Comparison of ENCODE assay signal across 28 cellular contexts in genomic region chr2:136081582-136082210, GRCh38. TPM values are rescaled to one million over a fixed set of nuclear protein-coding genes. Genes with fewer than 3 reads are reported as not detected.
DNase-seq lines count a peak whose midpoint lies in the region; FAIRE-seq and TF ChIP-seq lines count a peak whose summit lies in the region.
"Had no signal": no experiment of that assay in that cellular context is flagged by ENCODE, and none has a peak within 500 bp of the region (broad histone marks: within the 10 kb centered on the region; RNA-seq: fewer than 3 reads in every experiment).

No MANE protein-coding gene starts in this region.

- no peak overlapping the region for H3K4me3 Mint-ChIP-seq in nephron progenitor cell
- H3K4me3 Mint-ChIP-seq: CD4-positive, alpha-beta T cell; HFFc6 had no signal

- TF ChIP-seq CTCF in nephron progenitor cell (IDR thresholded peaks at IDR 0.05): no peak

- H3K36me3 Mint-ChIP-seq in nephron progenitor cell (ENCODE audit: low read depth): peaks cover 5% of the 10 kb centered on the region

- in situ Hi-C loops in SK-MEL-5 (cut with HindIII; ENCODE audit: low pct_unique_long_range_greater_than_20kb, low sequenced_read_pairs): no loop called here

- H3K9me3 Mint-ChIP-seq in nephron progenitor cell: peaks cover 19% of the 10 kb centered on the region
- H3K9me3 Mint-ChIP-seq: CD4-positive, alpha-beta T cell; HFFc6 had no signal

- DNase-seq in COLO829 (ENCODE audit: low spot score) (peak; percentile 51), SK-MEL-5 (ENCODE audit: low read depth, low spot score) (peak; percentile 86), foreskin melanocyte (peak; percentile 96), nephron progenitor cell (no peak), SIG-M5 treated with dmso at 0.1 percent for 504 hours (lab: John Stamatoyannopoulos, UW; ENCODE audit: unreplicated experiment) (no peak), GM12891 (ENCODE audit: insufficient read length, low spot score) (no peak), middle frontal gyrus (ENCODE audit: extremely low spot score, low spot score) (no peak), RKO (ENCODE audit: low spot score) (no peak)
- DNase-seq: AML-193; CD4-positive, alpha-beta T cell; DMS79 treated with DMSO at 0.1 percent for 48 hours; GM23248; HFFc6; KBM-7; MG63; NCI-H1694 treated with DMSO at 0.1 percent for 48 hours; NCI-H2081 treated with DMSO at 0.1 percent for 48 hours; NCI-H2171; NCI-H226; NCI-H510A; NCI-H69; SHP77 treated with DMSO at 0.1 percent for 48 hours; SK-N-SH; SW 1271 had no signal

- peaks cover 19% of the 10 kb centered on the region for H3K4me1 Mint-ChIP-seq in nephron progenitor cell

- TF ChIP-seq POLR2A in GM12891 (IDR thresholded peaks at IDR 0.05; ENCODE audit: low read depth, low read length): no peak

- peak overlapping the region; percentile 53 for H3K27ac Mint-ChIP-seq in nephron progenitor cell
- H3K27ac Mint-ChIP-seq: CD4-positive, alpha-beta T cell; HFFc6 had no signal

- peaks cover 6% of the 10 kb centered on the region for H3K27me3 Mint-ChIP-seq in nephron progenitor cell (ENCODE audit: low read depth, poor library complexity)
- H3K27me3 Mint-ChIP-seq: CD4-positive, alpha-beta T cell had no signal

- FAIRE-seq in GM12891 (lab: Jason Lieb, UNC): no peak
- FAIRE-seq: A549, GM18507, HTR-8/SVneo had no signal

TF ChIP-seq in GM12891, 5 proteins besides CTCF, POLR2A, EP300 and RAD21:
- TF ChIP-seq POLR2AphosphoS5 (IDR thresholded peaks at IDR 0.05; ENCODE audit: low read depth, low read length): no peak
- no peak for TF ChIP-seq POU2F2 (IDR thresholded peaks at IDR 0.05; ENCODE audit: low read depth, low read length)
- TF ChIP-seq PAX5 (IDR thresholded peaks at IDR 0.05; ENCODE audit: insufficient read depth, low read length, severe bottlenecking): no peak
- no peak for TF ChIP-seq TAF1 (IDR thresholded peaks at IDR 0.05; ENCODE audit: low read depth, low read length)

RNA-seq across cellular contexts. Expression of gene CXCR4, which starts 36.3 kb away (rescaled TPM):
- total RNA-seq in SK-MEL-5 (2014; rRNA removed; shearing (Covaris generic)): 4.5 and 5.7 TPM in 2 replicates
- 0.18 and 1.2 TPM in 2 replicates for polyA plus RNA-seq in SK-MEL-5 (2015; cell fraction: cytosol; rRNA removed)
- 0.64 TPM in 1 of 2 replicates, not detected in the other for polyA plus RNA-seq in SK-MEL-5 (2015; cell fraction: nucleus; rRNA removed)
- polyA plus RNA-seq in GM12891 (2012; ENCODE audit: low read depth, missing spikeins): 20.2 TPM
- total RNA-seq: GM23248, HFFc6, LHCN-M2 had no signal

Comparison
In these comparisons a context has a peak if more than half of its experiments do, and no peak if none do; other contexts are left out.
1. DNase-seq: peak in COLO829 (single experiment), SK-MEL-5 (single experiment) and foreskin melanocyte (single experiment); none in nephron progenitor cell (single experiment), SIG-M5 treated with dmso at 0.1 percent for 504 hours (single experiment), GM12891 (single experiment), middle frontal gyrus (single experiment) and RKO (single experiment).